In the genomic region with DNA sequence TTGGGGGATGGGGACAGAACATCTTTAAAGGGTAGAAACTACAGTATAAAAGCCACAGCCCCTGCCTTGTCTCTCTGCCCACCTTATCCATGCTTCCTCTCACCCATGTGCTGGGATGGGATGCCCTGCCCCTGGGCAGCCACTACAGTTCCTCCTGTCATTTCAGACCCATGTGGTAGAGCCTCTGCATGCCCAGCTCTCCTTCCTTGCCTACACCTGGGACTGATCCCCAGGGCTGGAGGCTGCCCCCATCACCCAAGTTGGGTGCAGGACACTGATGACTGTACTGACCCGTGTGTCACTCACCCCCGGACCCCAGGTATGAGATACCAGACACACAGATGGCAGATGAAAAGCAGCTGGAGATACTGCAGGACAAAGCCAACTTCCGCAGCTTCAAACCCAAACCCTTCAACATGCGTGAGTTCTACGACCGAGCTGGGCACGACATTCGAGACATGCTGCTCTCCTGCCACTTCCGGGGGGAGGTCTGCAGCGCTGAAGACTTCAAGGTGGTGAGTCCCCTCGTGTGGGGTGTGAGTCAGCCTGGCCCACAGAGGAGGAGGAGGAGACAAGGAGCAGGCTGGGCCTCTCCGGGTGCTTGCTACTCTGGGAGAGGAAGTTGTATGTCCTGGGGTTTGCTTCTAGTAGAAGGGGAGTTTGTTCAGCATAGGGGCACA, we compare ENCODE assay signal across 8 cellular contexts. TPM values are rescaled to one million over a fixed set of nuclear protein-coding genes. Genes with fewer than 3 reads are reported as not detected.
DNase-seq lines count a peak whose midpoint lies in the region; ATAC-seq and TF ChIP-seq lines count a peak whose summit lies in the region.
"Had no signal": no experiment of that assay in that cellular context is flagged by ENCODE, and none has a peak within 500 bp of the region (broad histone marks: within the 10 kb centered on the region; RNA-seq: fewer than 3 reads in every experiment).

No MANE protein-coding gene starts in this region.

- no peaks in the 10 kb centered on the region for H3K36me3 Mint-ChIP-seq in nephron (ENCODE audit: low read depth)

- TF ChIP-seq CTCF in nephron (IDR thresholded peaks at IDR 0.05; ENCODE audit: unreplicated experiment in 3 of 3): no peak

- H3K27me3 Mint-ChIP-seq in nephron (ENCODE audit: low read depth): peaks cover 52% of the 10 kb centered on the region

- no peak overlapping the region for H3K27ac Mint-ChIP-seq in nephron

- peak; percentile 49 for DNase-seq in EH (ENCODE audit: low read depth)
- DNase-seq in activated CD4-positive, alpha-beta T cell treated with anti-CD3 and anti-CD28 coated beads, Interleukin-2, amount 50 U/mL, for 48 hours: peak; percentile 51 to 57
- DNase-seq in NCI-H69 (lab: John Stamatoyannopoulos, UW): no peak
- DNase-seq: Calu3, NCI-H1092 had no signal

- peaks cover 30% of the 10 kb centered on the region for H3K4me1 Mint-ChIP-seq in nephron

- no peak for ATAC-seq in esophagus mucosa
- no peak for ATAC-seq in GM19455 (IDR thresholded peaks at IDR 0.05; ENCODE audit: unreplicated experiment)

- H3K9me3 Mint-ChIP-seq in nephron: no peaks in the 10 kb centered on the region

- H3K4me3 Mint-ChIP-seq in nephron: peak overlapping the region; percentile 74 to 84 (median 77)

RNA-seq across cellular contexts. Expression of gene ASIC1, which starts 2.2 kb away (rescaled TPM):
- total RNA-seq in esophagus mucosa: 2.1 TPM

RNA-seq across cellular contexts. Expression of gene SMARCD1, which starts 25.6 kb away (rescaled TPM):
- total RNA-seq in esophagus mucosa: 28.8 TPM

RNA-seq across cellular contexts. Expression of gene RACGAP1, which starts 34.3 kb away (rescaled TPM):
- total RNA-seq in esophagus mucosa: 47.6 TPM

RNA-seq across cellular contexts. Expression of gene GPD1, which starts 44.2 kb away (rescaled TPM):
- total RNA-seq in esophagus mucosa: 0.56 TPM

RNA-seq across cellular contexts. Expression of gene COX14, which starts 52.5 kb away (rescaled TPM):
- 37.9 TPM for total RNA-seq in esophagus mucosa
